ENCODE assay signal across 8 cellular contexts in the genomic region with DNA sequence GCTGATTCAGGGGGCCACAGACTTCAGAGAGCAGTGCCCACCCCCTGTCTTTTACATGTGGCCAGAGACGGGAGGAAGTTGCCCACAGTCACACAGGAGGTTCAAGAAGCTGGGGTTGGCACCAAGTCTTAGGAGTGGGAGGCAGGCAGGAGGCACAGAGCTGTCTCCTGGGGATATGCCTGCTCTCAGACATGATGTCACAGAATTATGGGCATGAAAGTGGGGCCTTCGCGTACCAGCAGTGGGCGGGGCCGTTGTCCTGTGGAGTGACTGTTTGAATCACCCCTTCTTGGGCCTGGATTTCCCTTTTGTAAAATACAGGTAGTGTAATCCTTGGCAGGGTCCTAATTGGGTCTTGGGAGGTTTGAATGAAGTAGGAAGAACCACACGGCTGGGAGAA.
DNase-seq lines count a peak whose midpoint lies in the region; ATAC-seq, FAIRE-seq and TF ChIP-seq lines count a peak whose summit lies in the region.

No MANE protein-coding gene starts in this region.

- no peak overlapping the region for H2AFZ ChIP-seq in trophoblast cell (ENCODE audit: insufficient read depth, low read length, poor library complexity)

- ATAC-seq in GM19324 (IDR thresholded peaks at IDR 0.05; ENCODE audit: low FRiP score, unreplicated experiment) (peak; percentile 23), HG03378 (IDR thresholded peaks at IDR 0.05; ENCODE audit: unreplicated experiment) (peak; percentile 38)

- POLR2A ChIA-PET in A673 (lab: Charles Lee; ENCODE audit: low non-redundant PET), result no interaction called here

- H2BK5ac ChIP-seq in trophoblast cell (ENCODE audit: low read depth, low read length, poor library complexity), result no peak overlapping the region

- no peak overlapping the region for H4K12ac ChIP-seq in trophoblast cell (ENCODE audit: low read depth, low read length)

- intact Hi-C loops in A673 (cut with micrococcal nuclease; ENCODE audit: unreplicated experiment), result no loop called here

- H3K18ac ChIP-seq in trophoblast cell (ENCODE audit: low read length), result peak overlapping the region; percentile 40

- H3K9me3 ChIP-seq in A673 (ENCODE audit: low read depth, low read length, poor library complexity, severe bottlenecking) (no peaks in the 10 kb centered on the region), trophoblast cell (ENCODE audit: insufficient read depth, low read depth, low read length) (peaks cover 2% of the 10 kb centered on the region)

- no TSS peak for BruUV-seq in A673 (replicated peaks; lab: Mats Ljungman, UMichigan)

- peak overlapping the region; percentile 10 for H3K14ac ChIP-seq in trophoblast cell (ENCODE audit: low read length)

- no peak overlapping the region for H3K23ac ChIP-seq in trophoblast cell (ENCODE audit: low read length)

- H3K4ac ChIP-seq in trophoblast cell (ENCODE audit: low read depth, low read length), result peak overlapping the region; percentile 25

- H2BK120ac ChIP-seq in trophoblast cell (ENCODE audit: insufficient read depth, low read length, poor library complexity), result peak overlapping the region; percentile 21

- no peaks in the 10 kb centered on the region for H3K36me3 ChIP-seq in A673 (ENCODE audit: insufficient read depth, low read length, poor library complexity, severe bottlenecking)
- H3K36me3 ChIP-seq in bronchial epithelial cell (ENCODE audit: control insufficient read depth, insufficient read depth, low read length), result peaks cover 7% of the 10 kb centered on the region
- peaks cover 44 to 46% of the 10 kb centered on the region in 2 experiments for H3K36me3 ChIP-seq in trophoblast cell (ENCODE audit: control insufficient read depth in 1 of 2, insufficient read depth in 2 of 2, low read length in 2 of 2)

- H3K4me2 ChIP-seq in trophoblast cell (ENCODE audit: low read length), result no peak overlapping the region

- DNase-seq in A673 (ENCODE audit: low spot score) (peak; percentile 83), bronchial epithelial cell (ENCODE audit: low read depth) (peak; percentile 37), trophoblast cell (no peak), NCI-H2029 treated with DMSO at 0.1 percent for 48 hours (lab: John Stamatoyannopoulos, UW) (no peak), NCI-H1092 (lab: John Stamatoyannopoulos, UW) (no peak), NCI-H2196 (lab: John Stamatoyannopoulos, UW; ENCODE audit: unreplicated experiment) (no peak)

- peaks cover 6% of the 10 kb centered on the region for H3K79me2 ChIP-seq in trophoblast cell (ENCODE audit: control insufficient read depth, insufficient read depth, low read length, poor library complexity)

- H4K91ac ChIP-seq in trophoblast cell (ENCODE audit: low read depth, low read length), result peak overlapping the region; percentile 15

- no peak overlapping the region for H3K4me3 ChIP-seq in A673 (ENCODE audit: low read depth, low read length, poor library complexity, severe bottlenecking)
- no peak overlapping the region for H3K4me3 ChIP-seq in bronchial epithelial cell (ENCODE audit: low read depth, low read length)
- H3K4me3 ChIP-seq in trophoblast cell (ENCODE audit: low read depth, low read length), result no peak overlapping the region

- TF ChIP-seq CTCF in A673 (conservative IDR thresholded peaks at IDR 0.05; ENCODE audit: low read depth, low read length) (no peak), bronchial epithelial cell (IDR thresholded peaks at IDR 0.05; ENCODE audit: insufficient read depth, low read length, severe bottlenecking) (no peak)

- H3K4me1 ChIP-seq in A673 (ENCODE audit: insufficient read depth, low read length, poor library complexity, severe bottlenecking) (peaks cover 17% of the 10 kb centered on the region), trophoblast cell (ENCODE audit: control insufficient read depth in 1 of 2, insufficient read depth in 2 of 2, low read length in 2 of 2) (peaks cover 61 to 66% of the 10 kb centered on the region in 2 experiments)

- no peak overlapping the region for H2AK5ac ChIP-seq in trophoblast cell (ENCODE audit: low read length)

- H3K27me3 ChIP-seq in A673 (replicated peaks; ENCODE audit: insufficient read depth, low read depth, low read length, poor library complexity), result no peaks in the 10 kb centered on the region
- no peaks in the 10 kb centered on the region for H3K27me3 ChIP-seq in bronchial epithelial cell (ENCODE audit: control insufficient read depth, insufficient read depth, low read length)
- no peaks in the 10 kb centered on the region for H3K27me3 ChIP-seq in trophoblast cell (ENCODE audit: insufficient read depth, low read length)

- H4K8ac ChIP-seq in trophoblast cell (ENCODE audit: low read depth, low read length), result no peak overlapping the region

- H3K79me1 ChIP-seq in trophoblast cell (ENCODE audit: low read length), result peaks cover 22% of the 10 kb centered on the region

- H2BK12ac ChIP-seq in trophoblast cell (ENCODE audit: low read length), result no peak overlapping the region

- no peak for FAIRE-seq in bronchial epithelial cell (lab: Jason Lieb, UNC)

- no CpG with 5 or more reads among the region's 6 CpGs for WGBS in trophoblast cell (ENCODE audit: extremely low coverage, insufficient coverage, insufficient read length)

- H3K27ac ChIP-seq in A673 (ENCODE audit: low read depth, low read length, poor library complexity, severe bottlenecking) (peak overlapping the region; percentile 69), trophoblast cell (ENCODE audit: low read depth, low read length) (peak overlapping the region; percentile 51)

- no peak overlapping the region for H3K9ac ChIP-seq in trophoblast cell (ENCODE audit: low read length)

- CTCF ChIA-PET in A673 (lab: Charles Lee), result no interaction called here

Comparison
In these comparisons a context has a peak if more than half of its experiments do, and no peak if none do; other contexts are left out.
1. DNase-seq: peak in A673 (single experiment) and bronchial epithelial cell (single experiment); none in trophoblast cell (0 of 2), NCI-H2029 treated with DMSO at 0.1 percent for 48 hours (single experiment), NCI-H1092 (single experiment) and NCI-H2196 (single experiment).